10 cellular contexts compared by ENCODE assay signal in genomic region chrX:107677909-107678308, GRCh38. TPM values are rescaled to one million over a fixed set of nuclear protein-coding genes. Genes with fewer than 3 reads are reported as not detected.
DNase-seq lines count a peak whose midpoint lies in the region; ATAC-seq, FAIRE-seq and TF ChIP-seq lines count a peak whose summit lies in the region.
"Had no signal": no experiment of that assay in that cellular context is flagged by ENCODE, and none has a peak within 500 bp of the region (broad histone marks: within the 10 kb centered on the region; RNA-seq: fewer than 3 reads in every experiment).

No MANE protein-coding gene starts in this region.

- peak overlapping the region; percentile 98 for H3K27ac Mint-ChIP-seq in activated T-helper 17 cell treated with anti-CD3 and anti-CD28 coated beads, Interleukin-2, amount 50 U/mL, for 72 hours

- peaks cover 25% of the 10 kb centered on the region for H3K4me1 Mint-ChIP-seq in activated T-helper 17 cell treated with anti-CD3 and anti-CD28 coated beads, Interleukin-2, amount 50 U/mL, for 72 hours

- H3K36me3 ChIP-seq in left ventricle myocardium inferior, result no peaks in the 10 kb centered on the region
- H3K36me3 ChIP-seq in spleen, result no peaks in the 10 kb centered on the region
- H3K36me3 ChIP-seq: colonic mucosa had no signal

- no peaks in the 10 kb centered on the region for H3K9me3 ChIP-seq in left ventricle myocardium inferior (replicated peaks)
- H3K9me3 ChIP-seq in spleen, result no peaks in the 10 kb centered on the region
- H3K9me3 ChIP-seq: colonic mucosa had no signal

- TF ChIP-seq CTCF in left ventricle myocardium inferior (IDR thresholded peaks at IDR 0.05; ENCODE audit: borderline replicate concordance), result no peak
- no peak for TF ChIP-seq CTCF in spleen (IDR thresholded peaks at IDR 0.05 in 8 of 11, conservative IDR thresholded peaks at IDR 0.05 in 3 of 11)
- no peak for TF ChIP-seq CTCF in GM10266 (IDR thresholded peaks at IDR 0.05; ENCODE audit: control insufficient read depth, insufficient read depth, low read depth, missing control alignments)

- H3K27ac ChIP-seq in left ventricle myocardium inferior (replicated peaks), result peak overlapping the region; percentile 94
- peak overlapping the region in 7 of 8 donors; percentile 79 to 95 (median 91) for H3K27ac ChIP-seq in spleen

- peak overlapping the region; percentile 88 for H3K4me3 Mint-ChIP-seq in activated T-helper 17 cell treated with anti-CD3 and anti-CD28 coated beads, Interleukin-2, amount 50 U/mL, for 72 hours

- H3K4me3 ChIP-seq in left ventricle myocardium inferior, result peak overlapping the region; percentile 66
- H3K4me3 ChIP-seq in spleen, result no peak overlapping the region

- no peaks in the 10 kb centered on the region for H3K27me3 Mint-ChIP-seq in activated T-helper 17 cell treated with anti-CD3 and anti-CD28 coated beads, Interleukin-2, amount 50 U/mL, for 72 hours

- intact Hi-C loops in left ventricle myocardium inferior (cut with micrococcal nuclease) (loop anchor here (5.0 kb wide), 1 partner anchor 34 kb away; no protein-coding TSS in a partner anchor), spleen (cut with DNase I; ENCODE audit: low total_unique reads) (loop anchor here (10.0 kb wide), 1 partner anchor 47 kb away; no protein-coding TSS in a partner anchor)

- no peak for ATAC-seq in activated T-helper 17 cell treated with anti-CD3 and anti-CD28 coated beads, Interleukin-2, amount 50 U/mL, for 72 hours (replicated peaks)
- no peak for ATAC-seq in GM18861 (IDR thresholded peaks at IDR 0.05; ENCODE audit: unreplicated experiment)

- H3K4me1 ChIP-seq in left ventricle myocardium inferior (peaks cover 59% of the 10 kb centered on the region), spleen (peaks cover 9 to 69% (median 54%) of the 10 kb centered on the region in 6 donors)
- H3K4me1 ChIP-seq: colonic mucosa had no signal

- TF ChIP-seq POLR2A in GM12891 (IDR thresholded peaks at IDR 0.05; ENCODE audit: low read depth, low read length) (no peak), spleen (IDR thresholded peaks at IDR 0.05) (no peak)

- DNase-seq in GM12891 (ENCODE audit: insufficient read length, low spot score) (no peak), left ventricle myocardium inferior (peak; percentile 18), spleen (no peak), foreskin melanocyte (no peak), dedifferentiated amniotic fluid mesenchymal stem cell (ENCODE audit: extremely low spot score) (no peak), GM10266 (ENCODE audit: extremely low spot score) (no peak)
- DNase-seq: colonic mucosa, HFFc6 had no signal

- peak; percentile 43 for FAIRE-seq in GM12891 (lab: Jason Lieb, UNC)

- 62 to 79% (median 69%) methylated on average over 3 to 4 of the region's 4 CpGs for WGBS in spleen, 5 donors

- no peaks in the 10 kb centered on the region for H3K9me3 Mint-ChIP-seq in activated T-helper 17 cell treated with anti-CD3 and anti-CD28 coated beads, Interleukin-2, amount 50 U/mL, for 72 hours
- H3K9me3 Mint-ChIP-seq: HFFc6 had no signal

- H3K27me3 ChIP-seq in left ventricle myocardium inferior (ENCODE audit: low read depth), result no peaks in the 10 kb centered on the region
- H3K27me3 ChIP-seq in spleen (replicated peaks in 1 of 7), result peaks cover 0 to 14% (median 0%) of the 10 kb centered on the region in 7 donors
- H3K27me3 ChIP-seq: colonic mucosa had no signal

- peaks cover 24% of the 10 kb centered on the region for H3K36me3 Mint-ChIP-seq in activated T-helper 17 cell treated with anti-CD3 and anti-CD28 coated beads, Interleukin-2, amount 50 U/mL, for 72 hours (ENCODE audit: low read depth)

TF ChIP-seq in GM12891, 5 proteins besides CTCF, POLR2A, EP300 and RAD21:
- no peak for TF ChIP-seq SPI1 (IDR thresholded peaks at IDR 0.05; ENCODE audit: low read depth, low read length)
- TF ChIP-seq POLR2AphosphoS5 (IDR thresholded peaks at IDR 0.05; ENCODE audit: low read depth, low read length), result no peak
- TF ChIP-seq PAX5 (IDR thresholded peaks at IDR 0.05; ENCODE audit: insufficient read depth, low read length, severe bottlenecking), result no peak
- no peak for TF ChIP-seq POU2F2 (IDR thresholded peaks at IDR 0.05; ENCODE audit: low read depth, low read length)
- TF ChIP-seq TAF1 (IDR thresholded peaks at IDR 0.05; ENCODE audit: low read depth, low read length), result no peak

RNA-seq across cellular contexts. Expression of gene PRPS1, which starts 49.6 kb away (rescaled TPM):
- 45.1 TPM for polyA plus RNA-seq in GM12891 (2012; ENCODE audit: low read depth, missing spikeins)
- 100 to 1,000 TPM in 1 of 2 donors, 10 to 100 TPM in 1; 58.6 to 107 TPM for total RNA-seq in activated T-helper 17 cell treated with anti-CD3 and anti-CD28 coated beads, Interleukin-2, amount 50 U/mL, for 72 hours
- total RNA-seq in left ventricle myocardium inferior (22.1 TPM), spleen (10 to 100 TPM; 26.6 to 47.6 (median 36.6) TPM)
- polyA plus RNA-seq in spleen, result 10 to 100 TPM; 15.0 to 24.9 (median 23.3) TPM
